In genomic region chr12:3685813-3686212, GRCh38 we compare ENCODE assay signal across 27 cellular contexts.
"Had no signal": no experiment of that assay in that cellular context is flagged by ENCODE, and none has a peak within 500 bp of the region (broad histone marks: within the 10 kb centered on the region; RNA-seq: fewer than 3 reads in every experiment).

No MANE protein-coding gene starts in this region.

- H3K27me3 ChIP-seq: brain microvascular endothelial cell, pancreas, sigmoid colon, suprapubic skin, tibial artery, upper lobe of right lung had no signal

- H3K27ac ChIP-seq: brain microvascular endothelial cell, foreskin keratinocyte, pancreas, prostate gland, suprapubic skin, tibial artery, upper lobe of right lung had no signal

- H3K36me3 Mint-ChIP-seq: mesothelial cell of epicardium had no signal

- H3K4me3 ChIP-seq: pancreas, prostate gland, sigmoid colon, suprapubic skin, tibial artery, upper lobe of right lung had no signal

- H3K27me3 Mint-ChIP-seq: activated CD4-positive, alpha-beta memory T cell treated with anti-CD3 and anti-CD28 coated beads for 36 hours; activated T-helper 17 cell treated with anti-CD3 and anti-CD28 coated beads, Interleukin-2, amount 50 U/mL, for 72 hours; naive B cell; stimulated activated naive B cell treated with anti-CD40 and anti-IgM and Interleukin-4, amounts not matched to agents 10 μg/mL and 1 μg/mL and 100 μg/mL, for 72 hours had no signal

- H3K9me3 ChIP-seq: pancreas, prostate gland, sigmoid colon, suprapubic skin, tibial artery, upper lobe of right lung had no signal

- H3K27ac Mint-ChIP-seq: activated CD4-positive, alpha-beta memory T cell treated with anti-CD3 and anti-CD28 coated beads for 36 hours; endodermal cell; mesothelial cell of epicardium; nephron progenitor cell; stimulated activated naive B cell treated with anti-CD40 and anti-IgM and Interleukin-4, amounts not matched to agents 10 μg/mL and 1 μg/mL and 100 μg/mL, for 72 hours had no signal

- H3K4me3 Mint-ChIP-seq: activated CD4-positive, alpha-beta memory T cell treated with anti-CD3 and anti-CD28 coated beads for 36 hours; activated T-cell treated with anti-CD3 and anti-CD28 coated beads, Interleukin-2, amount 50 U/mL, for 4 hours; activated T-helper 17 cell treated with anti-CD3 and anti-CD28 coated beads, Interleukin-2, amount 50 U/mL, for 72 hours; endodermal cell; mesothelial cell of epicardium; naive B cell; nephron progenitor cell; stimulated activated naive B cell treated with anti-CD40 and anti-IgM and Interleukin-4, amounts not matched to agents 10 μg/mL and 1 μg/mL and 100 μg/mL, for 72 hours had no signal

- ATAC-seq: activated T-cell treated with anti-CD3 and anti-CD28 coated beads, Interleukin-2, amount 50 U/mL, for 4 hours; activated T-helper 17 cell treated with anti-CD3 and anti-CD28 coated beads, Interleukin-2, amount 50 U/mL, for 72 hours; esophagus mucosa; foreskin keratinocyte; pancreas; stimulated activated naive B cell treated with anti-CD40 and anti-IgM and Interleukin-4, amounts not matched to agents 10 μg/mL and 1 μg/mL and 100 μg/mL, for 72 hours; upper lobe of right lung had no signal

- H3K4me1 Mint-ChIP-seq: endodermal cell; naive B cell; stimulated activated naive B cell treated with anti-CD40 and anti-IgM and Interleukin-4, amounts not matched to agents 10 μg/mL and 1 μg/mL and 100 μg/mL, for 72 hours had no signal

- H3K36me3 ChIP-seq: brain microvascular endothelial cell, pancreas, prostate gland, sigmoid colon, suprapubic skin, tibial artery, upper lobe of right lung had no signal

- H3K4me1 ChIP-seq: foreskin keratinocyte, pancreas, suprapubic skin, tibial artery, upper lobe of right lung had no signal

- DNase-seq: activated CD4-positive, alpha-beta memory T cell treated with anti-CD3 and anti-CD28 coated beads for 36 hours; activated CD4-positive, alpha-beta T cell treated with anti-CD3 and anti-CD28 coated beads for 48 hours; activated gamma-delta T cell treated with Interleukin-2 at 50 U/mL for 16 hours; activated naive CD4-positive, alpha-beta T cell treated with anti-CD3 and anti-CD28 coated beads, Interleukin-2, amount 50 U/mL, for 16 hours; activated T-cell treated with anti-CD3 and anti-CD28 coated beads, Interleukin-2, amount 50 U/mL, for 4 hours; amniotic stem cell; brain microvascular endothelial cell; endodermal cell; foreskin keratinocyte; kidney glomerular epithelial cell; naive B cell; nephron progenitor cell; pancreas; retina; sigmoid colon; small intestine; stimulated activated CD4-positive, alpha-beta T cell treated with anti-CD3 and anti-CD28 coated beads, Interleukin-4, amount 100 ng/mL, for 4 hours; stimulated activated CD8-positive, alpha-beta memory T cell treated with anti-CD3 and anti-CD28 coated beads, Interleukin-4, amount 100 ng/mL, for 48 hours; stimulated activated naive B cell treated with anti-CD40 and anti-IgM and Interleukin-4, amounts not matched to agents 10 μg/mL and 1 μg/mL and 100 μg/mL, for 72 hours; T-helper 1 cell; tibial artery; upper lobe of right lung had no signal
